Comparison of ENCODE assay signal across 1 cellular context in genomic region chr15:38593523-38593922, GRCh38.
TF ChIP-seq lines count a peak whose summit lies in the region.

No MANE protein-coding gene starts in this region.

TF ChIP-seq in K562, 482 proteins besides CTCF, POLR2A, EP300 and RAD21:
- 0 out of 2 replicates have a peak, but pooled peaks have one; percentile 19 for TF ChIP-seq PKNOX1 (IDR thresholded peaks at IDR 0.05)
- peak in 1 of 2 experiments; percentile 54; a peak in 2 of 4 replicates for TF ChIP-seq RCOR1 (IDR thresholded peaks at IDR 0.05; ENCODE audit: borderline replicate concordance in 1 of 2, low read depth in 2 of 2, low read length in 2 of 2)
- no peak for TF ChIP-seq CXXC5 (CRISPR knock-in tag; IDR thresholded peaks at IDR 0.05)
- no peak for TF ChIP-seq THAP7 (CRISPR knock-in tag; IDR thresholded peaks at IDR 0.05)
- peak; percentile 55; the same call in 1 of the 2 replicates for TF ChIP-seq ZEB2 (IDR thresholded peaks at IDR 0.05)
- no peak for TF ChIP-seq ZBTB2 (IDR thresholded peaks at IDR 0.05)
- TF ChIP-seq CREBBP (IDR thresholded peaks at IDR 0.05; ENCODE audit: low read depth, low read length) = no peak
- no peak for TF ChIP-seq KAT8 (IDR thresholded peaks at IDR 0.05; ENCODE audit: low read depth)
- peak; percentile 27 for TF ChIP-seq MEIS2 (IDR thresholded peaks at IDR 0.05; ENCODE audit: partially characterized antibody)
- TF ChIP-seq ATF7 (IDR thresholded peaks at IDR 0.05) = no peak
- TF ChIP-seq ARID1B (IDR thresholded peaks at IDR 0.05) = peak; percentile 21; the same call in 1 of the 2 replicates
- TF ChIP-seq CTBP1 (IDR thresholded peaks at IDR 0.05; ENCODE audit: borderline replicate concordance) = peak; percentile 25; the same call in 1 of the 2 replicates
- TF ChIP-seq SMAD4 (CRISPR knock-in tag; conservative IDR thresholded peaks at IDR 0.05) = peak; percentile 56
- TF ChIP-seq SREBF2 (CRISPR knock-in tag; IDR thresholded peaks at IDR 0.05) = no peak
- TF ChIP-seq RUNX1 (IDR thresholded peaks at IDR 0.05; ENCODE audit: low read depth) = no peak
- TF ChIP-seq TEAD4 (IDR thresholded peaks at IDR 0.05; ENCODE audit: low read length) = peak; percentile 16; the same call in 1 of the 2 replicates
- no peak for TF ChIP-seq TEAD4 (CRISPR knock-in tag; IDR thresholded peaks at IDR 0.05; ENCODE audit: borderline replicate concordance)
- TF ChIP-seq TBL1XR1 (IDR thresholded peaks at IDR 0.05; ENCODE audit: low read length in 2 of 2) = peak in 1 of 2 experiments; percentile 59; a peak in 2 of 4 replicates
- no peak for TF ChIP-seq BCOR (IDR thresholded peaks at IDR 0.05)
- TF ChIP-seq ZNF143 (CRISPR knock-in tag; IDR thresholded peaks at IDR 0.05) = no peak
- no peak for TF ChIP-seq UBTF (IDR thresholded peaks at IDR 0.05; ENCODE audit: borderline replicate concordance in 1 of 2, low read depth in 2 of 2, low read length in 2 of 2)
